Comparison of ENCODE assay signal across 15 cellular contexts in genomic region chr5:102911973-102912372, GRCh38.
DNase-seq lines count a peak whose midpoint lies in the region; ATAC-seq and TF ChIP-seq lines count a peak whose summit lies in the region.
"Had no signal": no experiment of that assay in that cellular context is flagged by ENCODE, and none has a peak within 500 bp of the region (broad histone marks: within the 10 kb centered on the region; RNA-seq: fewer than 3 reads in every experiment).

No MANE protein-coding gene starts in this region.

- H4K91ac ChIP-seq in mesenchymal stem cell (ENCODE audit: low read length) = no peak overlapping the region

- H3K4me1 ChIP-seq in mesenchymal stem cell (ENCODE audit: control insufficient read depth, insufficient read depth, low read depth, low read length) = peaks cover 2% of the 10 kb centered on the region

- H2BK120ac ChIP-seq in mesenchymal stem cell (ENCODE audit: low read depth, low read length) = no peak overlapping the region

- no peak overlapping the region for H3K23ac ChIP-seq in mesenchymal stem cell (ENCODE audit: low read length in 2 of 2)

- no peak overlapping the region for H3K4me3 ChIP-seq in AG09309 (ENCODE audit: control insufficient read depth, low read depth, low read length)
- H3K4me3 ChIP-seq in choroid plexus epithelial cell (ENCODE audit: low read depth, low read length) = no peak overlapping the region
- no peak overlapping the region for H3K4me3 ChIP-seq in mesenchymal stem cell (ENCODE audit: insufficient read depth in 1 of 2, low read depth in 1 of 2, low read length in 2 of 2)
- H3K4me3 ChIP-seq: GM12878, smooth muscle cell had no signal

- ATAC-seq in activated T-helper 17 cell treated with anti-CD3 and anti-CD28 coated beads, Interleukin-2, amount 50 U/mL, for 72 hours (replicated peaks) = no peak
- ATAC-seq: GM12878; stimulated activated effector memory CD8-positive, alpha-beta T cell treated with anti-CD3 and anti-CD28 coated beads, Interleukin-12 subunit alpha, Interleukin-12 subunit beta, amount 100 ng/mL, for 72 hours had no signal

- no peaks in the 10 kb centered on the region for H3K27me3 ChIP-seq in mesenchymal stem cell (ENCODE audit: control insufficient read depth in 1 of 2, insufficient read depth in 1 of 2, low read length in 2 of 2)

- H3K9ac ChIP-seq in mesenchymal stem cell (ENCODE audit: low read length) = peak overlapping the region; percentile 39

- H3K9me3 ChIP-seq in mesenchymal stem cell (ENCODE audit: control insufficient read depth, low read length) = no peaks in the 10 kb centered on the region

- H3K36me3 Mint-ChIP-seq in activated T-helper 17 cell treated with anti-CD3 and anti-CD28 coated beads, Interleukin-2, amount 50 U/mL, for 72 hours (ENCODE audit: low read depth) = peaks cover 41% of the 10 kb centered on the region

- DNase-seq in AG09309 (ENCODE audit: low read depth) (peak; percentile 37), LoVo (ENCODE audit: low spot score) (peak; percentile 67), choroid plexus epithelial cell (ENCODE audit: low read depth) (peak; percentile 60), mesenchymal stem cell (peak; percentile 39), GM10248 (ENCODE audit: extremely low spot score) (no peak), NCI-H2029 (lab: John Stamatoyannopoulos, UW) (no peak), GM20000 (ENCODE audit: low spot score) (no peak)
- DNase-seq: activated CD4-positive, alpha-beta memory T cell treated with anti-CD3 and anti-CD28 coated beads, Interleukin-2, amount 10 ng/mL, durations not matched to agents 7 days and 5 days; CD4-positive, alpha-beta memory T cell; KBM-7; NCI-H524 had no signal

- H2BK15ac ChIP-seq in mesenchymal stem cell (ENCODE audit: low read depth, poor library complexity, severe bottlenecking) = no peak overlapping the region

- H2AK5ac ChIP-seq in mesenchymal stem cell (ENCODE audit: low read length, severe bottlenecking) = no peak overlapping the region

- H3K4me2 ChIP-seq in mesenchymal stem cell (ENCODE audit: low read length, poor library complexity, severe bottlenecking) = no peak overlapping the region
- H3K4me2 ChIP-seq: smooth muscle cell had no signal

- peaks cover 12% of the 10 kb centered on the region for H3K4me1 Mint-ChIP-seq in activated T-helper 17 cell treated with anti-CD3 and anti-CD28 coated beads, Interleukin-2, amount 50 U/mL, for 72 hours
- H3K4me1 Mint-ChIP-seq: activated CD4-positive, alpha-beta memory T cell treated with anti-CD3 and anti-CD28 coated beads, Interleukin-2, amount 10 ng/mL, durations not matched to agents 7 days and 5 days; CD4-positive, alpha-beta memory T cell had no signal

- no peak overlapping the region for H2AFZ ChIP-seq in mesenchymal stem cell (ENCODE audit: low read depth, low read length)

- H2BK5ac ChIP-seq in mesenchymal stem cell (ENCODE audit: low read depth, low read length, poor library complexity, severe bottlenecking) = no peak overlapping the region

- H3K27ac ChIP-seq in mesenchymal stem cell (ENCODE audit: low read length, poor library complexity, severe bottlenecking) = peak overlapping the region; percentile 41

- peaks cover 0 to 22% of the 10 kb centered on the region in 2 experiments for H3K36me3 ChIP-seq in mesenchymal stem cell (ENCODE audit: control insufficient read depth in 1 of 2, insufficient read depth in 2 of 2, low read depth in 1 of 2, low read length in 2 of 2)

- no peak overlapping the region for H4K8ac ChIP-seq in mesenchymal stem cell (ENCODE audit: low read length)

- no peaks in the 10 kb centered on the region for H3K9me3 Mint-ChIP-seq in activated T-helper 17 cell treated with anti-CD3 and anti-CD28 coated beads, Interleukin-2, amount 50 U/mL, for 72 hours
- H3K9me3 Mint-ChIP-seq: stimulated activated effector memory CD8-positive, alpha-beta T cell treated with anti-CD3 and anti-CD28 coated beads, Interleukin-12 subunit alpha, Interleukin-12 subunit beta, amount 100 ng/mL, for 72 hours had no signal

- 100% methylated on average over 1 of the region's 2 CpGs for WGBS in mesenchymal stem cell

- CTCF ChIA-PET in GM10248 (lab: Yijun Ruan, JAX) = no interaction called here

- H3K4me3 Mint-ChIP-seq in activated T-helper 17 cell treated with anti-CD3 and anti-CD28 coated beads, Interleukin-2, amount 50 U/mL, for 72 hours = no peak overlapping the region
- H3K4me3 Mint-ChIP-seq: activated CD4-positive, alpha-beta memory T cell treated with anti-CD3 and anti-CD28 coated beads, Interleukin-2, amount 10 ng/mL, durations not matched to agents 7 days and 5 days; CD4-positive, alpha-beta memory T cell; stimulated activated effector memory CD8-positive, alpha-beta T cell treated with anti-CD3 and anti-CD28 coated beads, Interleukin-12 subunit alpha, Interleukin-12 subunit beta, amount 100 ng/mL, for 72 hours had no signal

- TF ChIP-seq CTCF in AG09309 (IDR thresholded peaks at IDR 0.05; ENCODE audit: control insufficient read depth, insufficient read depth, low read depth, low read length, missing control alignments) = no peak
- no peak for TF ChIP-seq CTCF in choroid plexus epithelial cell (conservative IDR thresholded peaks at IDR 0.05; ENCODE audit: low read depth, low read length)
- TF ChIP-seq CTCF in GM10248 (IDR thresholded peaks at IDR 0.05; ENCODE audit: control extremely low read depth, extremely low read depth, low read depth, missing control alignments) = no peak
- no peak for TF ChIP-seq CTCF in GM20000 (IDR thresholded peaks at IDR 0.05; ENCODE audit: extremely low read depth, missing control alignments)

- no peak overlapping the region for H3K27ac Mint-ChIP-seq in activated T-helper 17 cell treated with anti-CD3 and anti-CD28 coated beads, Interleukin-2, amount 50 U/mL, for 72 hours
- H3K27ac Mint-ChIP-seq: activated CD4-positive, alpha-beta memory T cell treated with anti-CD3 and anti-CD28 coated beads, Interleukin-2, amount 10 ng/mL, durations not matched to agents 7 days and 5 days; CD4-positive, alpha-beta memory T cell; stimulated activated effector memory CD8-positive, alpha-beta T cell treated with anti-CD3 and anti-CD28 coated beads, Interleukin-12 subunit alpha, Interleukin-12 subunit beta, amount 100 ng/mL, for 72 hours had no signal

- H3K18ac ChIP-seq in mesenchymal stem cell (ENCODE audit: low read depth in 1 of 2, low read length in 2 of 2) = no peak overlapping the region

- H2BK12ac ChIP-seq in mesenchymal stem cell (ENCODE audit: low read length in 2 of 2) = no peak overlapping the region

- no peak overlapping the region for H3K4ac ChIP-seq in mesenchymal stem cell (ENCODE audit: low read depth in 1 of 2, low read length in 2 of 2)

- peaks cover 3% of the 10 kb centered on the region for H3K79me1 ChIP-seq in mesenchymal stem cell (replicated peaks; ENCODE audit: low read length, poor library complexity, severe bottlenecking)

- H3K27me3 Mint-ChIP-seq in activated T-helper 17 cell treated with anti-CD3 and anti-CD28 coated beads, Interleukin-2, amount 50 U/mL, for 72 hours = no peaks in the 10 kb centered on the region
- H3K27me3 Mint-ChIP-seq: activated CD4-positive, alpha-beta memory T cell treated with anti-CD3 and anti-CD28 coated beads, Interleukin-2, amount 10 ng/mL, durations not matched to agents 7 days and 5 days; CD4-positive, alpha-beta memory T cell had no signal

- no peak overlapping the region for H3K14ac ChIP-seq in mesenchymal stem cell (ENCODE audit: low read length in 2 of 2)

- POLR2A ChIA-PET in GM10248 (lab: Yijun Ruan, JAX) = no interaction called here

Comparison
In these comparisons a context has a peak if more than half of its experiments do, and no peak if none do; other contexts are left out.
1. DNase-seq: peak in AG09309 (single experiment), LoVo (single experiment), choroid plexus epithelial cell (single experiment) and mesenchymal stem cell (single experiment); none in GM10248 (single experiment), NCI-H2029 (single experiment) and GM20000 (single experiment).